In genomic region chr3:126419886-126420786, GRCh38 we compare ENCODE assay signal across 21 cellular contexts. TPM values are rescaled to one million over a fixed set of nuclear protein-coding genes. Genes with fewer than 3 reads are reported as not detected.
DNase-seq lines count a peak whose midpoint lies in the region; ATAC-seq and TF ChIP-seq lines count a peak whose summit lies in the region.
"Had no signal": no experiment of that assay in that cellular context is flagged by ENCODE, and none has a peak within 500 bp of the region (broad histone marks: within the 10 kb centered on the region; RNA-seq: fewer than 3 reads in every experiment).

No MANE protein-coding gene starts in this region.

- no peaks in the 10 kb centered on the region for H3K9me3 ChIP-seq in Peyer's patch

- peaks cover 14% of the 10 kb centered on the region for H3K4me1 Mint-ChIP-seq in GM23338
- H3K4me1 Mint-ChIP-seq: activated naive CD4-positive, alpha-beta T cell treated with anti-CD3 and anti-CD28 coated beads, Interleukin-2, amount 50 U/mL, for 24 hours had no signal

- H3K36me3 Mint-ChIP-seq in GM23338 (ENCODE audit: low read depth), result peaks cover 2% of the 10 kb centered on the region; the same call in 1 of the 3 replicates
- H3K36me3 Mint-ChIP-seq: activated naive CD4-positive, alpha-beta T cell treated with anti-CD3 and anti-CD28 coated beads, Interleukin-2, amount 50 U/mL, for 24 hours had no signal

- H3K4me1 ChIP-seq in GM23338 (ENCODE audit: insufficient read depth) (no peaks in the 10 kb centered on the region; the same call in 1 of the 2 replicates), Peyer's patch (no peaks in the 10 kb centered on the region)

- no peak overlapping the region; the same call in 1 of the 2 replicates for H3K4me2 ChIP-seq in GM23338

- H3K27me3 ChIP-seq in GM23338 (ENCODE audit: insufficient read depth), result no peaks in the 10 kb centered on the region
- no peaks in the 10 kb centered on the region for H3K27me3 ChIP-seq in Peyer's patch

- H3K36me3 ChIP-seq in GM23338 (ENCODE audit: insufficient read depth), result no peaks in the 10 kb centered on the region
- H3K36me3 ChIP-seq in Peyer's patch, result no peaks in the 10 kb centered on the region

- DNase-seq in GM23338 (ENCODE audit: low spot score) (peak; percentile 37), Peyer's patch (peak in 2 of 3 donors; percentile 40 to 43), iPS DF 19.7 (ENCODE audit: low read depth, low spot score) (peak; percentile 67), posterior vena cava (ENCODE audit: low spot score) (peak; percentile 81), dermis blood vessel endothelial cell (no peak), foreskin fibroblast (no peak), NCI-H146 (lab: John Stamatoyannopoulos, UW) (no peak)
- DNase-seq: activated T-cell treated with anti-CD3 and anti-CD28 coated beads, Interleukin-2, amount 50 U/mL, for 4 hours; GF-D8; KG1; midbrain; NCI-H1048; NCI-H510A treated with DMSO at 0.1 percent for 48 hours; stimulated activated CD4-positive, alpha-beta T cell treated with anti-CD3 and anti-CD28 coated beads, Interleukin-1b, Interleukin-23, amount 100 ng/mL, for 48 hours had no signal

- ATAC-seq in GM23338 (peak; percentile 18), GM18873 (IDR thresholded peaks at IDR 0.05; ENCODE audit: low FRiP score, unreplicated experiment) (no peak)
- ATAC-seq: activated T-cell treated with anti-CD3 and anti-CD28 coated beads, Interleukin-2, amount 50 U/mL, for 4 hours; esophagus mucosa; right cardiac atrium had no signal

- H3K27me3 Mint-ChIP-seq in GM23338 (ENCODE audit: insufficient read depth, low read depth, poor library complexity), result peaks cover 11% of the 10 kb centered on the region

- H3K27ac Mint-ChIP-seq in GM23338, result peak overlapping the region; percentile 5; the same call in 1 of the 2 replicates
- H3K27ac Mint-ChIP-seq: activated naive CD4-positive, alpha-beta T cell treated with anti-CD3 and anti-CD28 coated beads, Interleukin-2, amount 50 U/mL, for 24 hours had no signal

- H3K4me3 Mint-ChIP-seq in GM23338, result peak overlapping the region; percentile 6; the same call in 1 of the 3 replicates
- H3K4me3 Mint-ChIP-seq: activated naive CD4-positive, alpha-beta T cell treated with anti-CD3 and anti-CD28 coated beads, Interleukin-2, amount 50 U/mL, for 24 hours; activated T-cell treated with anti-CD3 and anti-CD28 coated beads, Interleukin-2, amount 50 U/mL, for 4 hours; neural crest cell had no signal

- H3K9me3 Mint-ChIP-seq in GM23338, result no peaks in the 10 kb centered on the region
- H3K9me3 Mint-ChIP-seq: activated naive CD4-positive, alpha-beta T cell treated with anti-CD3 and anti-CD28 coated beads, Interleukin-2, amount 50 U/mL, for 24 hours; activated T-cell treated with anti-CD3 and anti-CD28 coated beads, Interleukin-2, amount 50 U/mL, for 4 hours; neural crest cell had no signal

- H2AFZ ChIP-seq in GM23338, result peak overlapping the region; percentile 72; the same call in 1 of the 2 replicates

- no peaks in the 10 kb centered on the region for H3K79me2 ChIP-seq in GM23338 (replicated peaks; ENCODE audit: insufficient read depth)

- no peak overlapping the region for H3K4me3 ChIP-seq in GM23338
- H3K4me3 ChIP-seq in Peyer's patch, result no peak overlapping the region
- H3K4me3 ChIP-seq in foreskin fibroblast (ENCODE audit: low read depth in 1 of 2, low read length in 2 of 2), result no peak overlapping the region

- H3K9me2 ChIP-seq in GM23338 (ENCODE audit: insufficient read depth), result no peaks in the 10 kb centered on the region

- H3F3A ChIP-seq in GM23338 (replicated peaks; ENCODE audit: low read depth), result no peaks in the 10 kb centered on the region

- TF ChIP-seq CTCF in GM23338 (conservative IDR thresholded peaks at IDR 0.05; ENCODE audit: low read depth in 2 of 2), result no peak
- no peak for TF ChIP-seq CTCF in Peyer's patch (IDR thresholded peaks at IDR 0.05)
- TF ChIP-seq CTCF in foreskin fibroblast (IDR thresholded peaks at IDR 0.05; ENCODE audit: low read depth, low read length), result no peak

- H4K20me1 ChIP-seq in GM23338 (replicated peaks; ENCODE audit: insufficient read depth), result no peaks in the 10 kb centered on the region

- no peak for TF ChIP-seq POLR2A in Peyer's patch (IDR thresholded peaks at IDR 0.05)

- intact Hi-C loops in posterior vena cava (cut with DNase I), result loop anchor here in 1 of 2 donors (5.0 kb wide), 1 partner anchor 1132 kb away; no protein-coding TSS in a partner anchor

- H3K27ac ChIP-seq in GM23338 (ENCODE audit: low read depth) (no peak overlapping the region), Peyer's patch (no peak overlapping the region)

TF ChIP-seq in GM23338, 12 proteins besides CTCF, POLR2A, EP300 and RAD21:
- TF ChIP-seq ETS1 (IDR thresholded peaks at IDR 0.05), result peak; percentile 28; the same call in 1 of the 2 replicates
- TF ChIP-seq EZH2 (IDR thresholded peaks at IDR 0.05; ENCODE audit: low read depth, unreplicated experiment), result no peak

RNA-seq across cellular contexts. Expression of gene CFAP100, which starts 25.4 kb away (rescaled TPM):
- 0.07 TPM in 1 of 2 replicates, not detected in the other for total RNA-seq in GM23338 (2014; rRNA removed; shearing (Covaris generic))
- not detected in 2 replicates for polyA plus RNA-seq in GM23338 (2016; fragmentation: Nextera tagmentation; extraction: Ambion mirVana)
- total RNA-seq in Peyer's patch (not detected), posterior vena cava (not detected), dermis blood vessel endothelial cell (not detected in 2 replicates)
- total RNA-seq: activated T-cell treated with anti-CD3 and anti-CD28 coated beads, Interleukin-2, amount 50 U/mL, for 4 hours; esophagus mucosa; kidney epithelial cell; OCI-LY7; right cardiac atrium had no signal
- polyA plus RNA-seq: right cardiac atrium had no signal

RNA-seq across cellular contexts. Expression of gene ZXDC, which starts 55.6 kb away (rescaled TPM):
- 43.5 and 45.1 TPM in 2 replicates for total RNA-seq in GM23338 (2014; rRNA removed; shearing (Covaris generic))
- 5.7 and 6.5 TPM in 2 replicates for polyA plus RNA-seq in GM23338 (2016; fragmentation: Nextera tagmentation; extraction: Ambion mirVana)
- total RNA-seq in Peyer's patch (10 to 100 TPM; 44.1 to 99.8 (median 67.5) TPM), posterior vena cava (10 to 100 TPM; 26.8 to 26.9 TPM), dermis blood vessel endothelial cell (22.2 and 22.8 TPM in 2 replicates)

Comparison
In these comparisons a context has a peak if more than half of its experiments do, and no peak if none do; other contexts are left out.
1. DNase-seq: peak in GM23338 (single experiment), Peyer's patch (2 of 3), iPS DF 19.7 (single experiment) and posterior vena cava (single experiment); none in dermis blood vessel endothelial cell (single experiment), foreskin fibroblast (0 of 2) and NCI-H146 (single experiment).